In genomic region chr2:46135230-46135555, GRCh38 we compare ENCODE assay signal across 16 cellular contexts.
DNase-seq lines count a peak whose midpoint lies in the region; ATAC-seq and TF ChIP-seq lines count a peak whose summit lies in the region.
"Had no signal": no experiment of that assay in that cellular context is flagged by ENCODE, and none has a peak within 500 bp of the region (broad histone marks: within the 10 kb centered on the region; RNA-seq: fewer than 3 reads in every experiment).

No MANE protein-coding gene starts in this region.

- DNase-seq in NCI-H1694 treated with DMSO at 0.1 percent for 48 hours (lab: John Stamatoyannopoulos, UW) (peak; percentile 22), NCI-H1694 (lab: John Stamatoyannopoulos, UW) (no peak), esophagus muscularis mucosa (ENCODE audit: extremely low spot score) (no peak), osteoblast (ENCODE audit: insufficient read length, low spot score, missing footprints) (no peak), upper lobe of left lung (no peak), NCI-H510A treated with DMSO at 0.1 percent for 48 hours (lab: John Stamatoyannopoulos, UW) (no peak), NCI-H2081 treated with DMSO at 0.1 percent for 48 hours (lab: John Stamatoyannopoulos, UW) (no peak), NCI-H774 (lab: John Stamatoyannopoulos, UW) (no peak)
- DNase-seq: activated effector memory CD4-positive, alpha-beta T cell treated with Interleukin-2 at 50 U/mL for 16 hours; amygdala; colonic mucosa; GF-D8; NCI-H1436; SHP77; stimulated activated CD4-positive, alpha-beta T cell treated with anti-CD3 and anti-CD28 coated beads, Interleukin-4, amount 100 ng/mL, for 1 hour had no signal

- H3K79me2 ChIP-seq in osteoblast (ENCODE audit: insufficient read depth, low read length), result no peaks in the 10 kb centered on the region

- intact Hi-C loops in esophagus muscularis mucosa (cut with DNase I), result no loop called here

- H2AFZ ChIP-seq in osteoblast (ENCODE audit: low read length), result no peak overlapping the region

- TF ChIP-seq CTCF in esophagus muscularis mucosa (IDR thresholded peaks at IDR 0.05) (no peak), osteoblast (IDR thresholded peaks at IDR 0.05; ENCODE audit: extremely low read depth, low read depth, low read length) (no peak), upper lobe of left lung (IDR thresholded peaks at IDR 0.05) (no peak)

- no peaks in the 10 kb centered on the region for H4K20me1 ChIP-seq in osteoblast (ENCODE audit: insufficient read depth, low read length)

- TF ChIP-seq EP300 in esophagus muscularis mucosa (IDR thresholded peaks at IDR 0.05) (no peak), upper lobe of left lung (IDR thresholded peaks at IDR 0.05) (no peak)

- H3K4me1 ChIP-seq in esophagus muscularis mucosa, result peaks cover 12 to 32% (median 28%) of the 10 kb centered on the region in 4 donors
- H3K4me1 ChIP-seq in osteoblast (ENCODE audit: insufficient read depth, low read length), result peaks cover 29% of the 10 kb centered on the region
- H3K4me1 ChIP-seq in upper lobe of left lung, result peaks cover 21 to 33% (median 29%) of the 10 kb centered on the region in 4 donors
- H3K4me1 ChIP-seq: colonic mucosa had no signal

- H3K27me3 ChIP-seq in esophagus muscularis mucosa (no peaks in the 10 kb centered on the region), osteoblast (ENCODE audit: insufficient read depth, low read length) (no peaks in the 10 kb centered on the region), upper lobe of left lung (no peaks in the 10 kb centered on the region)
- H3K27me3 ChIP-seq: colonic mucosa had no signal

- TF ChIP-seq POLR2A in esophagus muscularis mucosa (IDR thresholded peaks at IDR 0.05; ENCODE audit: low read depth), result no peak
- no peak for TF ChIP-seq POLR2A in upper lobe of left lung (IDR thresholded peaks at IDR 0.05)

- no peak overlapping the region for H3K4me2 ChIP-seq in osteoblast (ENCODE audit: insufficient read depth, low read length)

- H3K27ac ChIP-seq in esophagus muscularis mucosa (replicated peaks in 1 of 4) (peak overlapping the region; percentile 1 to 51 (median 16)), osteoblast (ENCODE audit: low read depth, low read length) (peak overlapping the region; percentile 65), upper lobe of left lung (peak overlapping the region; percentile 49 to 78 (median 74))
- H3K27ac ChIP-seq: 22Rv1, colonic mucosa had no signal

- H3K9me3 ChIP-seq in esophagus muscularis mucosa (no peaks in the 10 kb centered on the region), osteoblast (ENCODE audit: low read depth, low read length) (no peaks in the 10 kb centered on the region), upper lobe of left lung (no peaks in the 10 kb centered on the region)
- H3K9me3 ChIP-seq: colonic mucosa had no signal

- 78% methylated on average over 3 of the region's 3 CpGs for WGBS in esophagus muscularis mucosa
- WGBS in upper lobe of left lung, 2 donors, result 67 to 81% methylated on average over 3 of the region's 3 CpGs

- no peaks in the 10 kb centered on the region for H3K36me3 ChIP-seq in esophagus muscularis mucosa
- no peaks in the 10 kb centered on the region for H3K36me3 ChIP-seq in osteoblast (ENCODE audit: insufficient read depth, low read length)
- H3K36me3 ChIP-seq in upper lobe of left lung, result peaks cover 0 to 9% (median 2%) of the 10 kb centered on the region in 4 donors
- H3K36me3 ChIP-seq: colonic mucosa had no signal

- no peak for ATAC-seq in upper lobe of left lung (ENCODE audit: low FRiP score in 2 of 2)

- H3K4me3 ChIP-seq in esophagus muscularis mucosa, result no peak overlapping the region
- H3K4me3 ChIP-seq in osteoblast (ENCODE audit: insufficient read depth, low read length), result no peak overlapping the region
- no peak overlapping the region for H3K4me3 ChIP-seq in upper lobe of left lung
- H3K4me3 ChIP-seq: colonic mucosa had no signal

Comparison
In these comparisons a context has a peak if more than half of its experiments do, and no peak if none do; other contexts are left out.
1. H3K27ac ChIP-seq: peak in every context shown above with its lines; median percentile 74 in upper lobe of left lung; 65 in osteoblast; 16 in esophagus muscularis mucosa.